ENCODE assay signal across 1 cellular context in genomic region chr19:12611361-12611699, GRCh38.
TF ChIP-seq lines count a peak whose summit lies in the region.

No MANE protein-coding gene starts in this region.

TF ChIP-seq in SK-N-SH, 30 proteins besides CTCF, POLR2A, EP300 and RAD21 (continued from another document):
- TF ChIP-seq, protein P1, sequence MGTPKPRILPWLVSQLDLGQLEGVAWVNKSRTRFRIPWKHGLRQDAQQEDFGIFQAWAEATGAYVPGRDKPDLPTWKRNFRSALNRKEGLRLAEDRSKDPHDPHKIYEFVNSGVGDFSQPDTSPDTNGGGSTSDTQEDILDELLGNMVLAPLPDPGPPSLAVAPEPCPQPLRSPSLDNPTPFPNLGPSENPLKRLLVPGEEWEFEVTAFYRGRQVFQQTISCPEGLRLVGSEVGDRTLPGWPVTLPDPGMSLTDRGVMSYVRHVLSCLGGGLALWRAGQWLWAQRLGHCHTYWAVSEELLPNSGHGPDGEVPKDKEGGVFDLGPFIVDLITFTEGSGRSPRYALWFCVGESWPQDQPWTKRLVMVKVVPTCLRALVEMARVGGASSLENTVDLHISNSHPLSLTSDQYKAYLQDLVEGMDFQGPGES (IDR thresholded peaks at IDR 0.05; ENCODE audit: low read depth, low read length): no peak
- TF ChIP-seq ZBTB33 (IDR thresholded peaks at IDR 0.05; ENCODE audit: borderline replicate concordance, low read depth) (no peak), TAF1 (IDR thresholded peaks at IDR 0.05; ENCODE audit: borderline replicate concordance, low read depth, low read length) (peak; percentile 43), ELF1 (IDR thresholded peaks at IDR 0.05) (peak; percentile 20; the same call in 1 of the 2 replicates), NFIC (IDR thresholded peaks at IDR 0.05; ENCODE audit: borderline replicate concordance) (no peak), MEF2A (IDR thresholded peaks at IDR 0.05; ENCODE audit: borderline replicate concordance, low read depth) (no peak), SIN3A (IDR thresholded peaks at IDR 0.05; ENCODE audit: borderline replicate concordance, low read depth, low read length) (no peak), MXI1 (IDR thresholded peaks at IDR 0.05; ENCODE audit: low read depth, low read length) (no peak; the same call in 1 of the 2 replicates), EZH2phosphoT487 (IDR thresholded peaks at IDR 0.05; ENCODE audit: borderline replicate concordance, low read depth) (no peak), NRF1 (IDR thresholded peaks at IDR 0.05; ENCODE audit: low read depth, low read length) (no peak), JUND (IDR thresholded peaks at IDR 0.05) (no peak), FOSL2 (IDR thresholded peaks at IDR 0.05; ENCODE audit: borderline replicate concordance, low read depth) (no peak), RFX5 (IDR thresholded peaks at IDR 0.05; ENCODE audit: low read length) (no peak), FOXJ3 (CRISPR knock-in tag; IDR thresholded peaks at IDR 0.05) (no peak), POLR2AphosphoS5 (IDR thresholded peaks at IDR 0.05; ENCODE audit: low read depth, low read length) (peak; percentile 58), FOXM1 (IDR thresholded peaks at IDR 0.05; ENCODE audit: low read depth) (no peak), RXRA (IDR thresholded peaks at IDR 0.05; ENCODE audit: borderline replicate concordance, low read depth) (no peak), GABPA (IDR thresholded peaks at IDR 0.05; ENCODE audit: low read depth) (peak; percentile 81), RCOR1 (IDR thresholded peaks at IDR 0.05; ENCODE audit: low read length) (no peak), SMC3 (IDR thresholded peaks at IDR 0.05; ENCODE audit: low read depth, low read length) (no peak), YY1 (IDR thresholded peaks at IDR 0.05; ENCODE audit: low read depth) (peak; percentile 43; the same call in 1 of the 2 replicates)
- TF ChIP-seq, protein P2, sequence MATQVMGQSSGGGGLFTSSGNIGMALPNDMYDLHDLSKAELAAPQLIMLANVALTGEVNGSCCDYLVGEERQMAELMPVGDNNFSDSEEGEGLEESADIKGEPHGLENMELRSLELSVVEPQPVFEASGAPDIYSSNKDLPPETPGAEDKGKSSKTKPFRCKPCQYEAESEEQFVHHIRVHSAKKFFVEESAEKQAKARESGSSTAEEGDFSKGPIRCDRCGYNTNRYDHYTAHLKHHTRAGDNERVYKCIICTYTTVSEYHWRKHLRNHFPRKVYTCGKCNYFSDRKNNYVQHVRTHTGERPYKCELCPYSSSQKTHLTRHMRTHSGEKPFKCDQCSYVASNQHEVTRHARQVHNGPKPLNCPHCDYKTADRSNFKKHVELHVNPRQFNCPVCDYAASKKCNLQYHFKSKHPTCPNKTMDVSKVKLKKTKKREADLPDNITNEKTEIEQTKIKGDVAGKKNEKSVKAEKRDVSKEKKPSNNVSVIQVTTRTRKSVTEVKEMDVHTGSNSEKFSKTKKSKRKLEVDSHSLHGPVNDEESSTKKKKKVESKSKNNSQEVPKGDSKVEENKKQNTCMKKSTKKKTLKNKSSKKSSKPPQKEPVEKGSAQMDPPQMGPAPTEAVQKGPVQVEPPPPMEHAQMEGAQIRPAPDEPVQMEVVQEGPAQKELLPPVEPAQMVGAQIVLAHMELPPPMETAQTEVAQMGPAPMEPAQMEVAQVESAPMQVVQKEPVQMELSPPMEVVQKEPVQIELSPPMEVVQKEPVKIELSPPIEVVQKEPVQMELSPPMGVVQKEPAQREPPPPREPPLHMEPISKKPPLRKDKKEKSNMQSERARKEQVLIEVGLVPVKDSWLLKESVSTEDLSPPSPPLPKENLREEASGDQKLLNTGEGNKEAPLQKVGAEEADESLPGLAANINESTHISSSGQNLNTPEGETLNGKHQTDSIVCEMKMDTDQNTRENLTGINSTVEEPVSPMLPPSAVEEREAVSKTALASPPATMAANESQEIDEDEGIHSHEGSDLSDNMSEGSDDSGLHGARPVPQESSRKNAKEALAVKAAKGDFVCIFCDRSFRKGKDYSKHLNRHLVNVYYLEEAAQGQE (IDR thresholded peaks at IDR 0.05; ENCODE audit: low read depth, low read length): 0 out of 2 replicates have a peak, but pooled peaks have one; percentile 28
- TF ChIP-seq, protein P3, sequence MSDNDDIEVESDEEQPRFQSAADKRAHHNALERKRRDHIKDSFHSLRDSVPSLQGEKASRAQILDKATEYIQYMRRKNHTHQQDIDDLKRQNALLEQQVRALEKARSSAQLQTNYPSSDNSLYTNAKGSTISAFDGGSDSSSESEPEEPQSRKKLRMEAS (IDR thresholded peaks at IDR 0.05; ENCODE audit: low read depth): no peak
